27 cellular contexts compared by ENCODE assay signal in the genomic region with DNA sequence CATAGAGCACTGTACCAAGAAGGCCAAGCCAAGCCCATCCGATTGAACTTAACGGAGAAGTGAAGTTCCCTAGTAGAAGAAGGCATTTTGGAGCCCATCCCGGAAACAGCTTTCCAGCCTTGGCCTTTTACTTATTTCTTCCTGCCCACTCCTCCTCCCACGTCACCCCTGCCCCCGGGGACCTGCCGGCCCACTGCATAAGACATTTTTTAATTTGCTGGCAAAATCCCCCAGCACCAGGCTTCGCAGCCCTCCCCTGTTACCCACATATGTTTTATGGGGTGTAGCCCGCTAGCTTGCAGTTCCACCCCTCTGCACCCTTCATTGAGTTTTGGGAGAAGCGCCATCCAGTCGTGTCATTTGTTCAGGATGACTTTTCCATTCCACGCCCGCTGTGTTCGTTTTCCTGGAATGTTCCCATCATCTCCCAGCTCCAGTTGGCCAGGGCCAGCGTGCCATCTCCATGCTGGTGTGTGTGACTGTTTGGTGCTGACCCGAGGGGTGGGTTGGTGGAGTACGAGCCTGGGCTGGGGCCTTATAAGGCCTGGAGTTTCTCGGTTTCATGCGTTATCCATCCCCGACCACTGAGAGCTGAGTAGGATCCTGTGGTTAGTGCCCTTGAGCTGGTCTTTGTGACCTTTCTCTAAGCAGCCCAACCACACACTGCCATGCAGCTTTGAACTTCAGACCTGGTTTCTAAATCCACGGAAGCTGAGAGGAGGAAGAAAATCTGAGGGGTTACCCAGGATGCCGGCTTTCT. TPM values are rescaled to one million over a fixed set of nuclear protein-coding genes. Genes with fewer than 3 reads are reported as not detected.
DNase-seq lines count a peak whose midpoint lies in the region; ATAC-seq, FAIRE-seq and TF ChIP-seq lines count a peak whose summit lies in the region.
"Had no signal": no experiment of that assay in that cellular context is flagged by ENCODE, and none has a peak within 500 bp of the region (broad histone marks: within the 10 kb centered on the region; RNA-seq: fewer than 3 reads in every experiment).

No MANE protein-coding gene starts in this region.

- H3K79me2 ChIP-seq in osteoblast (ENCODE audit: insufficient read depth, low read length): no peaks in the 10 kb centered on the region

- DNase-seq in bronchial epithelial cell (ENCODE audit: low read depth) (no peak), fibroblast of villous mesenchyme (ENCODE audit: low read depth) (peak; percentile 49), osteoblast (ENCODE audit: insufficient read length, low spot score, missing footprints) (peak; percentile 46), upper lobe of right lung (no peak), SKM-1 (lab: John Stamatoyannopoulos, UW; ENCODE audit: unreplicated experiment) (no peak)
- DNase-seq in activated CD4-positive, alpha-beta T cell treated with anti-CD3 and anti-CD28 coated beads, Interleukin-2, amount 50 U/mL, for 1 hour: no peak
- DNase-seq: activated CD4-positive, alpha-beta T cell treated with anti-CD3 and anti-CD28 coated beads for 48 hours; activated T-cell treated with anti-CD3 and anti-CD28 coated beads, Interleukin-2, amount 50 U/mL, for 48 hours; brain microvascular endothelial cell; C1 segment of cervical spinal cord; DMS79 treated with DMSO at 0.1 percent for 48 hours; effector CD4-positive, alpha-beta T cell; foreskin keratinocyte; GF-D8; left colon; mesendoderm; naive B cell; NCI-H1092; NCI-H2029; RPMI8226; stimulated activated CD4-positive, alpha-beta T cell treated with anti-CD3 and anti-CD28 coated beads, Interleukin-2, amount 100 ng/mL, for 48 hours; substantia nigra had no signal

- H3K4me3 ChIP-seq in bronchial epithelial cell (ENCODE audit: low read depth, low read length) (no peak overlapping the region), fibroblast of villous mesenchyme (ENCODE audit: low read depth, low read length) (no peak overlapping the region), osteoblast (ENCODE audit: insufficient read depth, low read length) (no peak overlapping the region), upper lobe of right lung (no peak overlapping the region)
- H3K4me3 ChIP-seq: right atrium auricular region had no signal

- no peak overlapping the region for H3K4me2 ChIP-seq in osteoblast (ENCODE audit: insufficient read depth, low read length)

- no peak overlapping the region for H2AFZ ChIP-seq in osteoblast (ENCODE audit: low read length)

- H3K4me1 ChIP-seq in osteoblast (ENCODE audit: insufficient read depth, low read length) (no peaks in the 10 kb centered on the region), upper lobe of right lung (peaks cover 2% of the 10 kb centered on the region)
- H3K4me1 ChIP-seq: foreskin keratinocyte, right atrium auricular region had no signal

- intact Hi-C loops in upper lobe of right lung (cut with DNase I): no loop called here

- peak; percentile 94 for FAIRE-seq in bronchial epithelial cell (lab: Jason Lieb, UNC)
- FAIRE-seq: H54 had no signal

- ATAC-seq in upper lobe of right lung (no peak), HG03432 (IDR thresholded peaks at IDR 0.05; ENCODE audit: unreplicated experiment) (no peak)
- ATAC-seq: foreskin keratinocyte, left colon had no signal

- H3K27ac ChIP-seq in osteoblast (ENCODE audit: low read depth, low read length) (no peak overlapping the region), upper lobe of right lung (peak overlapping the region; percentile 14)
- H3K27ac ChIP-seq: brain microvascular endothelial cell, epithelial cell of prostate, foreskin keratinocyte, right atrium auricular region, VCaP had no signal

- H3K27me3 ChIP-seq in bronchial epithelial cell (ENCODE audit: control insufficient read depth, insufficient read depth, low read length): no peaks in the 10 kb centered on the region
- no peaks in the 10 kb centered on the region for H3K27me3 ChIP-seq in osteoblast (ENCODE audit: insufficient read depth, low read length)
- no peaks in the 10 kb centered on the region for H3K27me3 ChIP-seq in upper lobe of right lung
- H3K27me3 ChIP-seq: brain microvascular endothelial cell, foreskin keratinocyte, right atrium auricular region had no signal

- H3K36me3 ChIP-seq in bronchial epithelial cell (ENCODE audit: control insufficient read depth, insufficient read depth, low read length) (no peaks in the 10 kb centered on the region), osteoblast (ENCODE audit: insufficient read depth, low read length) (no peaks in the 10 kb centered on the region), upper lobe of right lung (no peaks in the 10 kb centered on the region)
- H3K36me3 ChIP-seq: brain microvascular endothelial cell, right atrium auricular region had no signal

- TF ChIP-seq CTCF in bronchial epithelial cell (IDR thresholded peaks at IDR 0.05; ENCODE audit: insufficient read depth, low read length, severe bottlenecking) (no peak), fibroblast of villous mesenchyme (IDR thresholded peaks at IDR 0.05; ENCODE audit: insufficient read depth, low read depth, low read length) (no peak), osteoblast (IDR thresholded peaks at IDR 0.05; ENCODE audit: extremely low read depth, low read depth, low read length) (no peak), upper lobe of right lung (IDR thresholded peaks at IDR 0.05) (no peak)

- H3K9me3 ChIP-seq in osteoblast (ENCODE audit: low read depth, low read length) (no peaks in the 10 kb centered on the region), upper lobe of right lung (no peaks in the 10 kb centered on the region)
- H3K9me3 ChIP-seq: right atrium auricular region had no signal

- no peaks in the 10 kb centered on the region for H4K20me1 ChIP-seq in osteoblast (ENCODE audit: insufficient read depth, low read length)

RNA-seq across cellular contexts. Expression of a gene that starts 20.0 kb away (rescaled TPM):
- total RNA-seq in bronchial epithelial cell: 0.26 TPM in 1 of 2 replicates, not detected in the other
- 12.5 and 21.3 TPM in 2 replicates for total RNA-seq in fibroblast of villous mesenchyme
- 10.3 and 11.6 TPM in 2 replicates for total RNA-seq in osteoblast
- total RNA-seq in upper lobe of right lung: 122 TPM
- total RNA-seq: foreskin keratinocyte had no signal

Comparison
In these comparisons a context has a peak if more than half of its experiments do, and no peak if none do; other contexts are left out.
1. DNase-seq: peak in fibroblast of villous mesenchyme (single experiment) and osteoblast (single experiment); none in bronchial epithelial cell (single experiment), upper lobe of right lung (single experiment), activated CD4-positive, alpha-beta T cell treated with anti-CD3 and anti-CD28 coated beads, Interleukin-2, amount 50 U/mL, for 1 hour (single experiment) and SKM-1 (single experiment).